Comparison of ENCODE assay signal across 8 cellular contexts in the genomic region with DNA sequence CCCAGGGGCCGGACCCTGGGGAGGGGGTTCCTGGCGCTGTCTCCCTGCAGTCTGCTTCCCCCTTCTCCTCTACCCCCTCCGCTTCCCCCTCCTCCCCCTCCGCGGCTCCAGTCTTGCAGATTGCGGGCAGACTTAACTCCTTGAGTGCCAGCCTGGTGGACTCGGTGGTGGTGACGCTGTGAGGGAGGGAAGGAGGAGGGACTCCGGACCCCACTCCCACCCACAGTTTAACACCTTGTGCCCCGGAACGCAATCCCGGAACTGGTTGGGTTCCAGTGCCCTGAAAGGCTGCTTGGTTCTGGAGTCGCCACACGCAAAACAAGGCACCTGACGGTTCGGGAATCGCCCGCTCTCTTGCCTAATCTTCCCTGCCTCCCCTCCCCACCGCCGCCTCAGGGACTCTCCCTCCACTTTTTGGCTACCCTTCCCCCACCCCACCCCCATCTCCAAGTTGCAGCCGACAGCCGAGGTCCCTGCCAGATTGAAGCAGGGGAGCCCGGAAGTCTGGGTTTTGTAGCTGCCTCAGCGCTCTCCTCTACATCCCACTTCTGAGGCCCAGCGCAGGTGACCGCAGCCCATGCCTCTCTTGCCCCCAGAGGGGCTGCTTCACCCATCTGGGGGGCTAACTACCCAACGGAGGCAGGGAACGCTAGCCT. TPM values are rescaled to one million over a fixed set of nuclear protein-coding genes. Genes with fewer than 3 reads are reported as not detected.
DNase-seq lines count a peak whose midpoint lies in the region; ATAC-seq, FAIRE-seq and TF ChIP-seq lines count a peak whose summit lies in the region.

No MANE protein-coding gene starts in this region.

- FAIRE-seq in K562 (lab: Jason Lieb, UNC) = no peak

- no peak; the same call in 1 of the 2 replicates for TF ChIP-seq EP300 in K562 (IDR thresholded peaks at IDR 0.05; ENCODE audit: low read length)

- CTCF ChIA-PET in GM10248 (lab: Yijun Ruan, JAX) = interaction anchor here (0.6 to 3.6 kb wide), 36 partner anchors 8 to 325 kb away, joined by 3 to 45 read pairs (median 4); partner anchors contain the start of genes CENATAC, CXCR5 and UPK2
- CTCF ChIA-PET in K562 (lab: Yijun Ruan, JAX; ENCODE audit: low intra/inter-chr PET ratio) = interaction anchor here (0.6 to 3.5 kb wide), 4 partner anchors 23 to 270 kb away, joined by 4 to 25 read pairs (median 11); no protein-coding TSS in a partner anchor

- ATAC-seq in K562 (peak; percentile 42), GM19397 (IDR thresholded peaks at IDR 0.05; ENCODE audit: unreplicated experiment) (no peak), HG03520 (IDR thresholded peaks at IDR 0.05; ENCODE audit: unreplicated experiment) (no peak)

- H3K36me3 ChIP-seq in K562 (ENCODE audit: control insufficient read depth, insufficient read depth, low read length) = no peaks in the 10 kb centered on the region

- no peaks in the 10 kb centered on the region for H3K9me3 ChIP-seq in K562 (replicated peaks; ENCODE audit: control insufficient read depth, insufficient read depth, low read depth, low read length)

- peak overlapping the region; percentile 96 for H2AFZ ChIP-seq in K562 (ENCODE audit: low read depth, low read length)

- no peak for TF ChIP-seq RAD21 in K562 (CRISPR knock-in tag; conservative IDR thresholded peaks at IDR 0.05 in 1 of 2, IDR thresholded peaks at IDR 0.05 in 1 of 2)

- H3K4me2 ChIP-seq in K562 (ENCODE audit: insufficient read depth, low read length) = peak overlapping the region; percentile 85

- TF ChIP-seq POLR2A in K562 (conservative IDR thresholded peaks at IDR 0.05) = no peak

- H3K9me1 ChIP-seq in K562 (ENCODE audit: control insufficient read depth, insufficient read depth, low read length) = no peaks in the 10 kb centered on the region

- no peaks in the 10 kb centered on the region for H4K20me1 ChIP-seq in K562 (replicated peaks; ENCODE audit: control insufficient read depth, insufficient read depth, low read length)

- no peak for TF ChIP-seq CTCF in GM10248 (IDR thresholded peaks at IDR 0.05; ENCODE audit: control extremely low read depth, extremely low read depth, low read depth, missing control alignments)
- TF ChIP-seq CTCF in K562 (IDR thresholded peaks at IDR 0.05 in 2 of 3, conservative IDR thresholded peaks at IDR 0.05 in 1 of 3; ENCODE audit: insufficient read depth in 2 of 3, low read depth in 1 of 3, low read length in 3 of 3) = no peak
- no peak for TF ChIP-seq CTCF in retinal pigment epithelial cell (conservative IDR thresholded peaks at IDR 0.05; ENCODE audit: low read depth, low read length)

- H3K79me2 ChIP-seq in K562 (ENCODE audit: control insufficient read depth, insufficient read depth, low read length) = peaks cover 7% of the 10 kb centered on the region

- POLR2A ChIA-PET in GM10248 (lab: Yijun Ruan, JAX) = interaction anchor here (0.6 to 1.0 kb wide), 3 partner anchors 41 to 337 kb away, joined by 3 to 4 read pairs (median 3); no protein-coding TSS in a partner anchor
- POLR2A ChIA-PET in K562 (lab: Yijun Ruan, JAX) = interaction anchor here (0.8 to 1.6 kb wide), 2 partner anchors 17 to 273 kb away, joined by 3 to 4 read pairs; no protein-coding TSS in a partner anchor

- peak overlapping the region; percentile 41; the same call in 2 of the 3 replicates for H3K27ac ChIP-seq in K562 (ENCODE audit: extremely low read depth, low read depth, low read length)

- in situ Hi-C loops in K562 (cut with MboI) = no loop called here

- H3K27me3 ChIP-seq in K562 (ENCODE audit: control insufficient read depth in 2 of 2, insufficient read depth in 2 of 2, low read length in 2 of 2) = no peaks in the 10 kb centered on the region

- WGBS in K562 (ENCODE audit: insufficient coverage, low coverage, missing lambda C conversion rate) = 0% methylated on average over 18 of the region's 28 CpGs

- DNase-seq in GM10248 (ENCODE audit: extremely low spot score) (peak; percentile 66), NCI-H1930 (lab: John Stamatoyannopoulos, UW) (peak; percentile 50 to 55), T-helper 9 cell (peak; percentile 77), K562 (ENCODE audit: extremely low read depth in 1 of 4, low spot score in 3 of 4) (peak; percentile 58 to 73 (median 67)), retinal pigment epithelial cell (ENCODE audit: low read depth) (no peak)

- H3K9ac ChIP-seq in K562 (ENCODE audit: insufficient read depth in 1 of 2, low read depth in 2 of 2, low read length in 2 of 2) = peak overlapping the region; percentile 22 to 90; a peak in 3 of 4 replicates

- BruUV-seq in K562 (replicated peaks; lab: Mats Ljungman, UMichigan) = no TSS peak

- peaks cover 13 to 49% of the 10 kb centered on the region in 2 experiments; a peak in 4 of 5 replicates for H3K4me1 ChIP-seq in K562 (replicated peaks in 1 of 2; ENCODE audit: control insufficient read depth in 2 of 2, insufficient read depth in 2 of 2, low read length in 2 of 2)

- peak overlapping the region; percentile 64 for H3K4me3 ChIP-seq in K562
- peak overlapping the region; percentile 78 for H3K4me3 ChIP-seq in iPS-11a (ENCODE audit: low read depth, low read length)
- H3K4me3 ChIP-seq in retinal pigment epithelial cell (ENCODE audit: low read length) = peak overlapping the region; percentile 81

- intact Hi-C loops in K562 (cut with micrococcal nuclease) = loop anchor here (2.0 to 5.0 kb wide), 4 partner anchors 27 to 393 kb away; partner anchors contain the start of gene UPK2

RNA-seq across cellular contexts. Expression of gene BCL9L, which starts 3.9 kb away (rescaled TPM):
- 10.2 and 17.0 TPM in 2 replicates for total RNA-seq in K562 (2011; cell fraction: chromatin; rRNA removed; ENCODE audit: low replicate concordance)
- total RNA-seq in K562 (2011; cell fraction: nucleolus; rRNA removed) = 8.0 and 8.2 TPM in 2 replicates
- 8.4 and 9.2 TPM in 2 replicates for total RNA-seq in K562 (2011; cell fraction: nucleoplasm; rRNA removed)
- total RNA-seq in K562 (2014; rRNA removed) = 2.6 and 3.3 TPM in 2 replicates
- 0.38 and 0.76 TPM in 2 replicates for total RNA-seq in K562 (2014; rRNA removed; fragmentation: Illumina TruSeq; extraction: Trizol)
- total RNA-seq in K562 (2015; rRNA removed; fragmentation: Illumina TruSeq; extraction: Trizol) = 2.2 and 2.5 TPM in 2 replicates
- 14.6 and 17.9 TPM in 2 replicates for total RNA-seq in K562 (2021)
- polyA plus RNA-seq in K562 (2011; rRNA removed) = 0.61 and 1.3 TPM in 2 replicates
- polyA plus RNA-seq in K562 (2011; cell fraction: cytosol; rRNA removed) = 0.52 and 2.5 TPM in 2 replicates
- polyA plus RNA-seq in K562 (2011; cell fraction: nucleus; rRNA removed) = 6.3 and 14.0 TPM in 2 replicates
- polyA plus RNA-seq in K562 (2012) = 9.7 and 9.9 TPM in 2 replicates
- 7.6 and 10.1 TPM in 2 replicates for polyA plus RNA-seq in K562 (2014; fragmentation: Illumina TruSeq; extraction: Trizol)
- polyA plus RNA-seq in K562 (2014; fragmentation: Nextera tagmentation; extraction: Ambion mirVana) = under 1 TPM; 0.01 to 0.03 TPM
- polyA plus RNA-seq in K562 (2014; rRNA removed) = 4.8 and 5.3 TPM in 2 replicates
- polyA minus RNA-seq in K562 (2011; rRNA and poly(A)+ RNA removed) = 0.33 and 0.60 TPM in 2 replicates
- 4.6 and 5.6 TPM in 2 replicates for polyA minus RNA-seq in K562 (2011; cell fraction: cytosol; rRNA and poly(A)+ RNA removed)
- polyA minus RNA-seq in K562 (2011; cell fraction: nucleus; rRNA and poly(A)+ RNA removed) = 3.8 and 4.8 TPM in 2 replicates

RNA-seq across cellular contexts. Expression of gene UPK2, which starts 26.5 kb away (rescaled TPM):
- not detected in 2 replicates for total RNA-seq in K562 (2011; cell fraction: chromatin; rRNA removed; ENCODE audit: low replicate concordance)
- total RNA-seq in K562 (2011; cell fraction: nucleolus; rRNA removed) = not detected in 2 replicates
- not detected in 2 replicates for total RNA-seq in K562 (2011; cell fraction: nucleoplasm; rRNA removed)
- not detected in 2 replicates for total RNA-seq in K562 (2014; rRNA removed)
- not detected in 2 replicates for total RNA-seq in K562 (2014; rRNA removed; fragmentation: Illumina TruSeq; extraction: Trizol)
- total RNA-seq in K562 (2015; rRNA removed; fragmentation: Illumina TruSeq; extraction: Trizol) = not detected in 2 replicates
- total RNA-seq in K562 (2021) = not detected in 2 replicates
- not detected in 2 replicates for polyA plus RNA-seq in K562 (2011; rRNA removed)
- polyA plus RNA-seq in K562 (2011; cell fraction: cytosol; rRNA removed) = not detected in 2 replicates
- not detected in 2 replicates for polyA plus RNA-seq in K562 (2011; cell fraction: nucleus; rRNA removed)
- not detected in 2 replicates for polyA plus RNA-seq in K562 (2012)
- not detected in 2 replicates for polyA plus RNA-seq in K562 (2014; fragmentation: Illumina TruSeq; extraction: Trizol)
- not detected for polyA plus RNA-seq in K562 (2014; fragmentation: Nextera tagmentation; extraction: Ambion mirVana)
- polyA plus RNA-seq in K562 (2014; rRNA removed) = not detected in 2 replicates
- polyA minus RNA-seq in K562 (2011; rRNA and poly(A)+ RNA removed) = not detected in 2 replicates
- polyA minus RNA-seq in K562 (2011; cell fraction: cytosol; rRNA and poly(A)+ RNA removed) = not detected in 2 replicates
- not detected in 2 replicates for polyA minus RNA-seq in K562 (2011; cell fraction: nucleus; rRNA and poly(A)+ RNA removed)

RNA-seq across cellular contexts. Expression of gene FOXR1, which starts 41.9 kb away (rescaled TPM):
- total RNA-seq in K562 (2011; cell fraction: chromatin; rRNA removed; ENCODE audit: low replicate concordance) = not detected in 2 replicates
- total RNA-seq in K562 (2011; cell fraction: nucleolus; rRNA removed) = not detected in 2 replicates
- total RNA-seq in K562 (2011; cell fraction: nucleoplasm; rRNA removed) = not detected in 2 replicates
- not detected in 2 replicates for total RNA-seq in K562 (2014; rRNA removed)
- total RNA-seq in K562 (2014; rRNA removed; fragmentation: Illumina TruSeq; extraction: Trizol) = not detected in 2 replicates
- not detected in 2 replicates for total RNA-seq in K562 (2015; rRNA removed; fragmentation: Illumina TruSeq; extraction: Trizol)
- total RNA-seq in K562 (2021) = not detected in 2 replicates
- not detected in 2 replicates for polyA plus RNA-seq in K562 (2011; rRNA removed)
- polyA plus RNA-seq in K562 (2011; cell fraction: cytosol; rRNA removed) = not detected in 2 replicates
- polyA plus RNA-seq in K562 (2011; cell fraction: nucleus; rRNA removed) = not detected in 2 replicates
- not detected in 2 replicates for polyA plus RNA-seq in K562 (2012)
- not detected in 2 replicates for polyA plus RNA-seq in K562 (2014; fragmentation: Illumina TruSeq; extraction: Trizol)
- not detected for polyA plus RNA-seq in K562 (2014; fragmentation: Nextera tagmentation; extraction: Ambion mirVana)
- polyA plus RNA-seq in K562 (2014; rRNA removed) = not detected in 2 replicates
- not detected in 2 replicates for polyA minus RNA-seq in K562 (2011; rRNA and poly(A)+ RNA removed)
- polyA minus RNA-seq in K562 (2011; cell fraction: cytosol; rRNA and poly(A)+ RNA removed) = not detected in 2 replicates
- polyA minus RNA-seq in K562 (2011; cell fraction: nucleus; rRNA and poly(A)+ RNA removed) = not detected in 2 replicates

RNA-seq across cellular contexts. Expression of gene CXCR5, which starts 45.9 kb away (rescaled TPM):
- total RNA-seq in K562 (2011; cell fraction: chromatin; rRNA removed; ENCODE audit: low replicate concordance) = not detected in 2 replicates
- total RNA-seq in K562 (2011; cell fraction: nucleolus; rRNA removed) = not detected in 2 replicates
- not detected in 2 replicates for total RNA-seq in K562 (2011; cell fraction: nucleoplasm; rRNA removed)
- total RNA-seq in K562 (2014; rRNA removed) (not detected in 2 replicates), K562 (2014; rRNA removed; fragmentation: Illumina TruSeq; extraction: Trizol) (not detected in 2 replicates), K562 (2015; rRNA removed; fragmentation: Illumina TruSeq; extraction: Trizol) (not detected in 2 replicates), K562 (2021) (0.04 TPM in 1 of 2 replicates, not detected in the other)
- polyA plus RNA-seq in K562 (2011; rRNA removed) (not detected in 2 replicates), K562 (2014; fragmentation: Illumina TruSeq; extraction: Trizol) (not detected in 2 replicates), K562 (2014; fragmentation: Nextera tagmentation; extraction: Ambion mirVana) (under 1 TPM; 0.03 to 0.06 TPM), K562 (2014; rRNA removed) (not detected in 2 replicates)
- 0.03 TPM in 1 of 2 replicates, not detected in the other for polyA plus RNA-seq in K562 (2011; cell fraction: cytosol; rRNA removed)
- polyA plus RNA-seq in K562 (2011; cell fraction: nucleus; rRNA removed) = not detected in 2 replicates
- not detected in 2 replicates for polyA plus RNA-seq in K562 (2012)
- not detected in 2 replicates for polyA minus RNA-seq in K562 (2011; rRNA and poly(A)+ RNA removed)
- polyA minus RNA-seq in K562 (2011; cell fraction: cytosol; rRNA and poly(A)+ RNA removed) = not detected in 2 replicates
- polyA minus RNA-seq in K562 (2011; cell fraction: nucleus; rRNA and poly(A)+ RNA removed) = not detected in 2 replicates
